11 cellular contexts compared by ENCODE assay signal in the genomic region with DNA sequence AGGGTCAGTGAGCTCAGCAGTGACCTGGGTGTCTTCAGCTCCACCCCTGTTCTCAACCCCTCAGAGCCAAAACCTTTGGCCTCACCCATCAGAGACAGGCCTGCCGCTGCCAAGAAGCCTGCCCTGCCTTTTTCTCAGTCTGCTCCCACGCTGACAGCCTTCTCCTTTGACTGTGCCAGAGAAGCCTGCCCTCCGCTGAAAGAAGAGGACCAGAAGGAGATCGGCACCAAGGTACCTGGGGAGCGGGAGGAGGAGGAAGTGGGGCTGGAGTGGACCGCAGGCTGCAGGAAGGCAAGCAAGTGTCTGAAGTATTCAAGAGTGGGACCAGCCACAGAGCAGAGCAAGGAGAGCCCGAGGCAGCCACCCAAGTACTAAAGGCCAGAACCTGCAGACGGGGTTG. TPM values are rescaled to one million over a fixed set of nuclear protein-coding genes. Genes with fewer than 3 reads are reported as not detected.
DNase-seq lines count a peak whose midpoint lies in the region; ATAC-seq, FAIRE-seq and TF ChIP-seq lines count a peak whose summit lies in the region.
"Had no signal": no experiment of that assay in that cellular context is flagged by ENCODE, and none has a peak within 500 bp of the region (broad histone marks: within the 10 kb centered on the region; RNA-seq: fewer than 3 reads in every experiment).

No MANE protein-coding gene starts in this region.

- TF ChIP-seq POLR2A in erythroblast (IDR thresholded peaks at IDR 0.05; ENCODE audit: low read length) = no peak

- no TSS peak for BruUV-seq in PC-3 (replicated peaks; lab: Mats Ljungman, UMichigan)

- peak overlapping the region; percentile 96 to 100 (median 99) for H3K27ac Mint-ChIP-seq in CD8-positive, alpha-beta memory T cell

- H3K4me3 Mint-ChIP-seq in CD8-positive, alpha-beta memory T cell = peak overlapping the region; percentile 80 to 93 (median 88)

- intact Hi-C loops in PC-3 (cut with micrococcal nuclease) = no loop called here

- H4K20me1 ChIP-seq in PC-3 (ENCODE audit: low read length) = no peaks in the 10 kb centered on the region

- WGBS in small intestine, 3 donors = 67 to 90% (median 70%) methylated on average over 8 of the region's 8 CpGs

- no peaks in the 10 kb centered on the region for H3K9me3 ChIP-seq in CD8-positive, alpha-beta memory T cell (ENCODE audit: low read length)
- H3K9me3 ChIP-seq in PC-3 (ENCODE audit: low read length) (no peaks in the 10 kb centered on the region), duodenal mucosa (ENCODE audit: control insufficient read depth in 1 of 2, low read length in 2 of 2) (no peaks in the 10 kb centered on the region), small intestine (ENCODE audit: control insufficient read depth, low read depth) (no peaks in the 10 kb centered on the region)

- POLR2A ChIA-PET in CD8-positive, alpha-beta memory T cell (lab: Charles Lee) = interaction anchor here (7.0 kb wide), 1 partner anchor 102 kb away, joined by 83 read pairs; a partner anchor contains a TSS
- POLR2A ChIA-PET in PC-3 (lab: Charles Lee; ENCODE audit: unreplicated experiment) = no interaction called here

- ATAC-seq in PC-3 (peak; percentile 4; the same call in 1 of the 2 replicates), HG03025 (IDR thresholded peaks at IDR 0.05; ENCODE audit: low FRiP score, unreplicated experiment) (no peak)

- H3K36me3 ChIP-seq in CD8-positive, alpha-beta memory T cell (ENCODE audit: insufficient read depth, low read length) = no peaks in the 10 kb centered on the region
- H3K36me3 ChIP-seq in PC-3 (ENCODE audit: low read depth, low read length) = no peaks in the 10 kb centered on the region
- no peaks in the 10 kb centered on the region for H3K36me3 ChIP-seq in duodenal mucosa (ENCODE audit: control insufficient read depth in 1 of 2, insufficient read depth in 2 of 2, low read length in 2 of 2)
- no peaks in the 10 kb centered on the region for H3K36me3 ChIP-seq in small intestine (ENCODE audit: control insufficient read depth in 2 of 2, insufficient read depth in 2 of 2, low read length in 2 of 2)

- no peak for TF ChIP-seq CTCF in PC-3 (conservative IDR thresholded peaks at IDR 0.05; ENCODE audit: low read depth, low read length)

- H3K36me3 Mint-ChIP-seq in CD8-positive, alpha-beta memory T cell = peaks cover 0 to 6% (median 2%) of the 10 kb centered on the region in 3 donors

- H3K9ac ChIP-seq in PC-3 (ENCODE audit: low read length) = no peak overlapping the region
- H3K9ac ChIP-seq in duodenal mucosa (ENCODE audit: low read depth in 1 of 2, low read length in 2 of 2) = peak overlapping the region in 1 of 2 donors; percentile 46

- H3K4me2 ChIP-seq in PC-3 (ENCODE audit: low read length) = peak overlapping the region; percentile 30

- H3K4me3 ChIP-seq in CD8-positive, alpha-beta memory T cell (ENCODE audit: low read length) = peak overlapping the region; percentile 52
- H3K4me3 ChIP-seq in PC-3 (ENCODE audit: low read length) (no peak overlapping the region), duodenal mucosa (ENCODE audit: low read depth in 1 of 2, low read length in 2 of 2) (peak overlapping the region; percentile 25 to 33), small intestine (ENCODE audit: low read depth in 1 of 2, low read length in 2 of 2) (peak overlapping the region in 1 of 2 donors; percentile 6)

- no peaks in the 10 kb centered on the region for H3K27me3 ChIP-seq in CD8-positive, alpha-beta memory T cell (ENCODE audit: insufficient read depth, low read length, poor library complexity, severe bottlenecking)
- H3K27me3 ChIP-seq in PC-3 (ENCODE audit: low read length) = no peaks in the 10 kb centered on the region
- no peaks in the 10 kb centered on the region for H3K27me3 ChIP-seq in duodenal mucosa (ENCODE audit: control insufficient read depth in 1 of 2, insufficient read depth in 2 of 2, low read length in 2 of 2)
- H3K27me3 ChIP-seq in small intestine (ENCODE audit: control insufficient read depth in 2 of 2, insufficient read depth in 2 of 2, low read length in 2 of 2) = no peaks in the 10 kb centered on the region

- H3K4me1 ChIP-seq in CD8-positive, alpha-beta memory T cell (ENCODE audit: insufficient read depth, low read length) = peaks cover 87% of the 10 kb centered on the region
- H3K4me1 ChIP-seq in PC-3 (ENCODE audit: insufficient read depth, low read length) = peaks cover 15% of the 10 kb centered on the region
- H3K4me1 ChIP-seq in duodenal mucosa (ENCODE audit: control insufficient read depth in 1 of 2, insufficient read depth in 2 of 2, low read length in 2 of 2) = peaks cover 33 to 47% of the 10 kb centered on the region in 2 donors
- H3K4me1 ChIP-seq in small intestine (ENCODE audit: control insufficient read depth in 2 of 2, insufficient read depth in 1 of 2, low read depth in 1 of 2, low read length in 1 of 2) = peaks cover 0 to 7% of the 10 kb centered on the region in 2 donors

- no peaks in the 10 kb centered on the region for H3K9me3 Mint-ChIP-seq in CD8-positive, alpha-beta memory T cell

- no peaks in the 10 kb centered on the region for H3F3A ChIP-seq in PC-3 (ENCODE audit: low read length, unreplicated experiment)

- peaks cover 82 to 95% (median 89%) of the 10 kb centered on the region in 3 donors for H3K4me1 Mint-ChIP-seq in CD8-positive, alpha-beta memory T cell

- CTCF ChIA-PET in CD8-positive, alpha-beta memory T cell (lab: Charles Lee) = interaction anchor here (0.8 to 7.6 kb wide), 14 partner anchors 14 to 103 kb away, joined by 3 to 45 read pairs (median 4); a partner anchor contains a TSS
- CTCF ChIA-PET in PC-3 (lab: Charles Lee) = no interaction called here

- no peak for DNase-seq in CD8-positive, alpha-beta memory T cell
- DNase-seq in PC-3 (no peak), small intestine (no peak), occipital lobe (lab: John Stamatoyannopoulos, UW) (no peak), erythroblast (lab: John Stamatoyannopoulos, UW) (no peak)
- no peak for DNase-seq in effector CD4-positive, alpha-beta T cell
- DNase-seq: NCI-H774 had no signal

- FAIRE-seq in small intestine (lab: Jason Lieb, UNC) = no peak
- FAIRE-seq: D721Med had no signal

- H3K79me2 ChIP-seq in PC-3 (ENCODE audit: low read length) = no peaks in the 10 kb centered on the region

- H3K27me3 Mint-ChIP-seq in CD8-positive, alpha-beta memory T cell = peaks cover 0 to 6% of the 10 kb centered on the region in 2 donors

- H3K27ac ChIP-seq in CD8-positive, alpha-beta memory T cell (ENCODE audit: low read depth, low read length) = peak overlapping the region; percentile 93
- H3K27ac ChIP-seq in PC-3 (ENCODE audit: low read length) = peak overlapping the region; percentile 23; the same call in 1 of the 2 replicates
- peak overlapping the region; percentile 34 for H3K27ac ChIP-seq in duodenal mucosa (ENCODE audit: low read depth, low read length)
- H3K27ac ChIP-seq in small intestine (ENCODE audit: low read depth in 1 of 2, low read length in 1 of 2) = peak overlapping the region; percentile 42 to 83

- peak overlapping the region; percentile 50; the same call in 1 of the 2 replicates for H2AFZ ChIP-seq in PC-3 (ENCODE audit: low read length)

- H3K9me2 ChIP-seq in PC-3 (replicated peaks; ENCODE audit: low read length) = no peaks in the 10 kb centered on the region

RNA-seq across cellular contexts. Expression of a gene that starts 33.2 kb away (rescaled TPM):
- total RNA-seq in CD8-positive, alpha-beta memory T cell = 1 to 10 TPM; 5.0 to 5.2 TPM
- polyA plus RNA-seq in CD8-positive, alpha-beta memory T cell = 2.5 TPM
- not detected in 2 replicates for total RNA-seq in PC-3 (2014; rRNA removed)
- polyA plus RNA-seq in small intestine = 1 to 10 TPM in 1 of 3 donors, under 1 TPM in 2; under 0.01 to 1.1 (median 0.66) TPM
- total RNA-seq in occipital lobe = under 0.01 TPM
- total RNA-seq: osteocyte had no signal

RNA-seq across cellular contexts. Expression of a gene that starts 60.0 kb away (rescaled TPM):
- not detected for total RNA-seq in CD8-positive, alpha-beta memory T cell
- not detected for polyA plus RNA-seq in CD8-positive, alpha-beta memory T cell
- total RNA-seq in PC-3 (2014; rRNA removed) (not detected in 2 replicates), occipital lobe (under 0.01 TPM)
- polyA plus RNA-seq in small intestine = not detected
- total RNA-seq: osteocyte had no signal

Comparison
In these comparisons a context has a peak if more than half of its experiments do, and no peak if none do; other contexts are left out.
1. H3K27ac ChIP-seq: peak in every context shown above with its lines; median percentile 93 in CD8-positive, alpha-beta memory T cell; 62 in small intestine; 34 in duodenal mucosa; 23 in PC-3.